ENCODE assay signal across 12 cellular contexts in genomic region chr16:14307059-14307531, GRCh38.
DNase-seq lines count a peak whose midpoint lies in the region; ATAC-seq and TF ChIP-seq lines count a peak whose summit lies in the region.
"Had no signal": no experiment of that assay in that cellular context is flagged by ENCODE, and none has a peak within 500 bp of the region (broad histone marks: within the 10 kb centered on the region; RNA-seq: fewer than 3 reads in every experiment).

No MANE protein-coding gene starts in this region.

- ATAC-seq in Right ventricle myocardium superior (ENCODE audit: poor library complexity), result no peak
- peak; percentile 2 for ATAC-seq in aorta (ENCODE audit: low FRiP score)

- H3K4me1 Mint-ChIP-seq in neural progenitor cell, result peaks cover 54% of the 10 kb centered on the region

- peaks cover 60% of the 10 kb centered on the region for H3F3A ChIP-seq in neural progenitor cell (ENCODE audit: low read depth)

- no peak overlapping the region for H3K4me3 Mint-ChIP-seq in neural progenitor cell

- no peak for TF ChIP-seq CTCF in left ventricle myocardium inferior (IDR thresholded peaks at IDR 0.05; ENCODE audit: borderline replicate concordance)
- no peak for TF ChIP-seq CTCF in neural progenitor cell (IDR thresholded peaks at IDR 0.05)

- H3K4me2 ChIP-seq in neural progenitor cell, result peak overlapping the region; percentile 22

- H3K27me3 Mint-ChIP-seq in neural progenitor cell (ENCODE audit: insufficient read depth, low read depth), result peaks cover 11% of the 10 kb centered on the region

- H3K9ac ChIP-seq in neural progenitor cell, result no peak overlapping the region

- DNase-seq in left ventricle myocardium inferior (no peak), Right ventricle myocardium superior (no peak), caudate nucleus (lab: John Stamatoyannopoulos, UW) (peak in 2 of 61 donors; percentile 6 to 44), neural progenitor cell (ENCODE audit: low spot score) (peak; percentile 32), aorta (peak in 1 of 2 donors; percentile 64), dedifferentiated amniotic fluid mesenchymal stem cell (ENCODE audit: extremely low spot score) (no peak), cerebellar nuclear complex (lab: John Stamatoyannopoulos, UW) (no peak), NCI-H526 (lab: John Stamatoyannopoulos, UW) (no peak)
- DNase-seq: activated T-cell treated with anti-CD3 and anti-CD28 coated beads for 4 hours, NCI-H1105 treated with DMSO at 0.1 percent for 48 hours, stomach, T1000 had no signal

- H3K4me3 ChIP-seq in left ventricle myocardium inferior, result peak overlapping the region; percentile 27
- no peak overlapping the region for H3K4me3 ChIP-seq in neural progenitor cell
- H3K4me3 ChIP-seq in aorta (ENCODE audit: low read length in 2 of 2), result no peak overlapping the region
- H3K4me3 ChIP-seq: stomach had no signal

- WGBS in aorta, 2 donors, result 27 to 29% methylated on average over 10 of the region's 10 CpGs

- H3K27me3 ChIP-seq in left ventricle myocardium inferior (ENCODE audit: low read depth) (peaks cover 9% of the 10 kb centered on the region), neural progenitor cell (no peaks in the 10 kb centered on the region), aorta (ENCODE audit: control insufficient read depth in 1 of 2, insufficient read depth in 2 of 2, low read length in 1 of 2) (no peaks in the 10 kb centered on the region)

- H3K4me1 ChIP-seq in left ventricle myocardium inferior, result peaks cover 91% of the 10 kb centered on the region
- H3K4me1 ChIP-seq in neural progenitor cell, result peaks cover 48% of the 10 kb centered on the region
- H3K4me1 ChIP-seq in aorta (ENCODE audit: control insufficient read depth in 1 of 2, insufficient read depth in 2 of 2, low read length in 2 of 2), result peaks cover 0 to 3% of the 10 kb centered on the region in 2 donors

- H3K36me3 Mint-ChIP-seq in neural progenitor cell, result no peaks in the 10 kb centered on the region

- intact Hi-C loops in left ventricle myocardium inferior (cut with micrococcal nuclease) (no loop called here), Right ventricle myocardium superior (cut with DNase I) (loop anchor here (10.0 kb wide), 2 partner anchors 88 to 178 kb away; no protein-coding TSS in a partner anchor), aorta (cut with DNase I) (no loop called here)

- no peaks in the 10 kb centered on the region for H4K20me1 ChIP-seq in neural progenitor cell (ENCODE audit: low read depth)

- no peak overlapping the region for H3K27ac Mint-ChIP-seq in neural progenitor cell

- H3K79me2 ChIP-seq in neural progenitor cell (ENCODE audit: low read depth), result peaks cover 83% of the 10 kb centered on the region

- H3K27ac ChIP-seq in left ventricle myocardium inferior (replicated peaks) (peak overlapping the region; percentile 82), caudate nucleus (ENCODE audit: low read depth, low read length) (peak overlapping the region; percentile 61), neural progenitor cell (peak overlapping the region; percentile 64), aorta (ENCODE audit: low read depth in 1 of 2, low read length in 2 of 2) (peak overlapping the region in 1 of 2 donors; percentile 28)

- H2AFZ ChIP-seq in neural progenitor cell (replicated peaks), result no peak overlapping the region

- no peaks in the 10 kb centered on the region for H3K9me3 Mint-ChIP-seq in neural progenitor cell

- H3K36me3 ChIP-seq in left ventricle myocardium inferior, result no peaks in the 10 kb centered on the region
- H3K36me3 ChIP-seq in neural progenitor cell, result no peaks in the 10 kb centered on the region
- H3K36me3 ChIP-seq in aorta (ENCODE audit: control insufficient read depth in 1 of 2, insufficient read depth in 2 of 2, low read length in 1 of 2), result no peaks in the 10 kb centered on the region
- H3K36me3 ChIP-seq: stomach had no signal

- H3K9me3 ChIP-seq in left ventricle myocardium inferior (replicated peaks) (no peaks in the 10 kb centered on the region), neural progenitor cell (ENCODE audit: low read depth) (no peaks in the 10 kb centered on the region), aorta (ENCODE audit: control insufficient read depth, low read length) (no peaks in the 10 kb centered on the region)
- H3K9me3 ChIP-seq: stomach had no signal
